In the genomic region with DNA sequence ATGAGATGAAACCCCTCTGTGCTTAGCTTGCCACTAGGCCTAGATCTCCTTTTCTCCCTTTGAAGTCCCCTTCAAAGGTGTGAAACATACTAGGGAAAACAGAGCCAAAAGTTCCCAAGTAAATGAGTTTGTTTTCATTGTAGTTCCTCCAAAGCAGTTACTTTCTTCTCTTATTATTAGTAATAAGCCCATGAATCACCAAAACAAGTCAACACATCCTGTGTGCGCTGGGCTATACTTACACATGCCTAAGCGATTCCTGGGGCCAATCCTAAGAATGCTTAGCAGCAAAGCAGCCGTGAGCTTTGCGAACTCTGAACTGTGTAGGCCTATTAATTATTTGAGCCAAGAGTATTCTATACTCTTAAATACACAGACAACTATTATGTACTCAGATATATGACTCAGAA, we compare ENCODE assay signal across 12 cellular contexts. TPM values are rescaled to one million over a fixed set of nuclear protein-coding genes. Genes with fewer than 3 reads are reported as not detected.
DNase-seq lines count a peak whose midpoint lies in the region; ATAC-seq and TF ChIP-seq lines count a peak whose summit lies in the region.
"Had no signal": no experiment of that assay in that cellular context is flagged by ENCODE, and none has a peak within 500 bp of the region (broad histone marks: within the 10 kb centered on the region; RNA-seq: fewer than 3 reads in every experiment).

No MANE protein-coding gene starts in this region.

- peaks cover 5% of the 10 kb centered on the region for H3K36me3 ChIP-seq in fibroblast of lung (ENCODE audit: control insufficient read depth, insufficient read depth, low read length)
- H3K36me3 ChIP-seq in SJCRH30: peaks cover 100% of the 10 kb centered on the region
- H3K36me3 ChIP-seq: right atrium auricular region had no signal

- DNase-seq in EH (ENCODE audit: low read depth) (peak; percentile 70), RWPE1 (ENCODE audit: low spot score) (peak; percentile 81), fibroblast of lung (ENCODE audit: low read depth in 2 of 2) (peak; percentile 70 to 88), pulmonary artery endothelial cell (ENCODE audit: low read depth, low spot score) (peak; percentile 69), SJCRH30 (no peak), NCI-H2196 treated with DMSO at 0.1 percent for 48 hours (lab: John Stamatoyannopoulos, UW; ENCODE audit: unreplicated experiment) (no peak)
- DNase-seq in activated CD4-positive, alpha-beta T cell treated with anti-CD3 and anti-CD28 coated beads, Interleukin-2, amount 50 U/mL, for 48 hours: no peak
- DNase-seq: left cardiac atrium, NCI-H2081 had no signal

- no peaks in the 10 kb centered on the region for H3K9me3 ChIP-seq in fibroblast of lung (ENCODE audit: control insufficient read depth, insufficient read depth, low read depth, low read length)
- no peaks in the 10 kb centered on the region for H3K9me3 ChIP-seq in SJCRH30 (replicated peaks)
- H3K9me3 ChIP-seq: right atrium auricular region had no signal

- no peaks in the 10 kb centered on the region for H4K20me1 ChIP-seq in fibroblast of lung (ENCODE audit: control insufficient read depth, extremely low read depth, insufficient read depth, low read length)

- CTCF ChIA-PET in RWPE1 (lab: Yijun Ruan, JAX): interaction anchor here (0.6 to 0.9 kb wide), 3 partner anchors 238 to 598 kb away, joined by 3 to 4 read pairs (median 4); no protein-coding TSS in a partner anchor

- peaks cover 40% of the 10 kb centered on the region for H3K79me2 ChIP-seq in fibroblast of lung (ENCODE audit: control insufficient read depth, insufficient read depth, low read length)

- peak overlapping the region; percentile 41 for H3K4me2 ChIP-seq in fibroblast of lung (ENCODE audit: extremely low read depth, insufficient read depth, low read length)

- H3K27ac ChIP-seq in RWPE1 (peak overlapping the region; percentile 76), fibroblast of lung (ENCODE audit: insufficient read depth, low read length) (peak overlapping the region; percentile 84), SJCRH30 (no peak overlapping the region; the same call in 1 of the 2 replicates)

- no peak for TF ChIP-seq CTCF in RWPE1 (conservative IDR thresholded peaks at IDR 0.05; ENCODE audit: low read depth)
- TF ChIP-seq CTCF in fibroblast of lung (conservative IDR thresholded peaks at IDR 0.05 in 1 of 2, IDR thresholded peaks at IDR 0.05 in 1 of 2; ENCODE audit: low read depth in 1 of 2, low read length in 2 of 2): no peak

- H3K4me1 ChIP-seq in fibroblast of lung (ENCODE audit: control insufficient read depth, extremely low read depth, insufficient read depth, low read length) (peaks cover 37% of the 10 kb centered on the region), SJCRH30 (peaks cover 86% of the 10 kb centered on the region)

- POLR2A ChIA-PET in RWPE1 (lab: Yijun Ruan, JAX; ENCODE audit: low non-redundant PET): no interaction called here

- no peak for ATAC-seq in HG02678 (IDR thresholded peaks at IDR 0.05; ENCODE audit: unreplicated experiment)
- ATAC-seq: WTC11 had no signal

- H3K4me3 ChIP-seq in fibroblast of lung (replicated peaks in 1 of 4; ENCODE audit: control extremely low read depth in 1 of 4, insufficient read depth in 1 of 4, low read depth in 3 of 4, low read length in 4 of 4) (no peak overlapping the region), SJCRH30 (no peak overlapping the region)
- H3K4me3 ChIP-seq: right atrium auricular region had no signal

- H3K27me3 ChIP-seq in fibroblast of lung (ENCODE audit: control insufficient read depth, insufficient read depth, low read length) (no peaks in the 10 kb centered on the region), SJCRH30 (no peaks in the 10 kb centered on the region)
- H3K27me3 ChIP-seq: right atrium auricular region had no signal

- H2AFZ ChIP-seq in fibroblast of lung (ENCODE audit: low read length): no peak overlapping the region

- H3K9ac ChIP-seq in fibroblast of lung (ENCODE audit: insufficient read depth, low read length): no peak overlapping the region

RNA-seq across cellular contexts. Expression of gene ENC1, which starts 7.6 kb away (rescaled TPM):
- total RNA-seq in fibroblast of lung: 15.4 and 21.8 TPM in 2 replicates
- polyA plus RNA-seq in fibroblast of lung: 3.5 and 15.6 TPM in 2 replicates
- polyA plus RNA-seq in fibroblast of lung (2012): 3.3 and 14.0 TPM in 2 replicates
- polyA minus RNA-seq in fibroblast of lung (ENCODE audit: low replicate concordance): 13.3 and 50.6 TPM in 2 replicates
- 71.5 and 101 TPM in 2 replicates for total RNA-seq in pulmonary artery endothelial cell
- total RNA-seq in SJCRH30 (2014; rRNA removed; shearing (Covaris generic)): 104 and 109 TPM in 2 replicates

RNA-seq across cellular contexts. Expression of gene HEXB, which starts 52.1 kb away (rescaled TPM):
- total RNA-seq in fibroblast of lung: 214 and 245 TPM in 2 replicates
- 203 and 254 TPM in 2 replicates for polyA plus RNA-seq in fibroblast of lung
- 194 and 245 TPM in 2 replicates for polyA plus RNA-seq in fibroblast of lung (2012)
- polyA minus RNA-seq in fibroblast of lung (ENCODE audit: low replicate concordance): 28.0 and 30.2 TPM in 2 replicates
- 161 and 165 TPM in 2 replicates for total RNA-seq in pulmonary artery endothelial cell
- total RNA-seq in SJCRH30 (2014; rRNA removed; shearing (Covaris generic)): 43.0 and 46.8 TPM in 2 replicates

Comparison
In these comparisons a context has a peak if more than half of its experiments do, and no peak if none do; other contexts are left out.
1. DNase-seq: peak in EH (single experiment), RWPE1 (single experiment), fibroblast of lung (2 of 2) and pulmonary artery endothelial cell (single experiment); none in SJCRH30 (0 of 2), NCI-H2196 treated with DMSO at 0.1 percent for 48 hours (single experiment) and activated CD4-positive, alpha-beta T cell treated with anti-CD3 and anti-CD28 coated beads, Interleukin-2, amount 50 U/mL, for 48 hours (0 of 2).